ENCODE assay signal across 8 cellular contexts in genomic region chr12:131894981-131895639, GRCh38. TPM values are rescaled to one million over a fixed set of nuclear protein-coding genes. Genes with fewer than 3 reads are reported as not detected.
A peak's percentile ranks its signal among the peaks of the same experiment; 100 is the strongest.
DNase-seq lines count a peak whose midpoint lies in the region; ATAC-seq and TF ChIP-seq lines count a peak whose summit lies in the region.

No MANE protein-coding gene starts in this region.

- TF ChIP-seq CTCF in AG04449 (IDR thresholded peaks at IDR 0.05; ENCODE audit: insufficient read depth, low read length, missing control alignments), result no peak
- TF ChIP-seq CTCF in WTC11 (IDR thresholded peaks at IDR 0.05), result no peak
- TF ChIP-seq CTCF in fibroblast of villous mesenchyme (IDR thresholded peaks at IDR 0.05; ENCODE audit: insufficient read depth, low read depth, low read length), result no peak

- peak overlapping the region; percentile 71 for H3K4me3 Mint-ChIP-seq in WTC11

- H3K36me3 ChIP-seq in trophoblast cell (ENCODE audit: control insufficient read depth in 1 of 2, insufficient read depth in 2 of 2, low read length in 2 of 2), result peaks cover 15 to 18% of the 10 kb centered on the region in 2 experiments

- POLR2A ChIA-PET in AG04449 (lab: Yijun Ruan, JAX), result interaction anchor here (1.0 kb wide), 1 partner anchor 9 kb away, joined by 4 read pairs; no protein-coding TSS in a partner anchor
- POLR2A ChIA-PET in WTC11 (lab: Charles Lee), result no interaction called here

- no peak overlapping the region for H3K27ac ChIP-seq in trophoblast cell (ENCODE audit: low read depth, low read length)

- no peak overlapping the region for H3K23ac ChIP-seq in trophoblast cell (ENCODE audit: low read length)

- CTCF ChIA-PET in AG04449 (lab: Yijun Ruan, JAX) (no interaction called here), WTC11 (lab: Charles Lee) (no interaction called here)

- peak overlapping the region; percentile 65 for H3K4ac ChIP-seq in trophoblast cell (ENCODE audit: low read depth, low read length)

- H3K9me3 Mint-ChIP-seq in WTC11, result no peaks in the 10 kb centered on the region

- no peaks in the 10 kb centered on the region for H3K9me3 ChIP-seq in trophoblast cell (ENCODE audit: insufficient read depth, low read depth, low read length)

- H3K4me2 ChIP-seq in trophoblast cell (ENCODE audit: low read length), result peak overlapping the region; percentile 77

- H2AFZ ChIP-seq in trophoblast cell (ENCODE audit: insufficient read depth, low read length, poor library complexity), result no peak overlapping the region

- peak overlapping the region; percentile 52 for H4K91ac ChIP-seq in trophoblast cell (ENCODE audit: low read depth, low read length)

- peaks cover 23% of the 10 kb centered on the region for H3K79me2 ChIP-seq in trophoblast cell (ENCODE audit: control insufficient read depth, insufficient read depth, low read length, poor library complexity)

- no peak overlapping the region for H4K8ac ChIP-seq in trophoblast cell (ENCODE audit: low read depth, low read length)

- H3K27me3 ChIP-seq in trophoblast cell (ENCODE audit: insufficient read depth, low read length), result no peaks in the 10 kb centered on the region

- DNase-seq in AG04449 (ENCODE audit: low read depth, low spot score) (no peak), WTC11 (ENCODE audit: low spot score) (no peak), fibroblast of villous mesenchyme (ENCODE audit: low read depth) (no peak), trophoblast cell (no peak), cortex of kidney (lab: John Stamatoyannopoulos, UW) (no peak), pons (ENCODE audit: low spot score) (no peak), HCEC 1CT (no peak)

- peak overlapping the region; percentile 6 for H3K14ac ChIP-seq in trophoblast cell (ENCODE audit: low read length)

- H3K4me3 ChIP-seq in AG04449 (ENCODE audit: low read depth, low read length) (peak overlapping the region; percentile 68), fibroblast of villous mesenchyme (ENCODE audit: low read depth, low read length) (peak overlapping the region; percentile 73), trophoblast cell (ENCODE audit: low read depth, low read length) (peak overlapping the region; percentile 79)

- no peak overlapping the region for H4K12ac ChIP-seq in trophoblast cell (ENCODE audit: low read depth, low read length)

- no CpG with 5 or more reads among the region's 54 CpGs for WGBS in trophoblast cell (ENCODE audit: extremely low coverage, insufficient coverage, insufficient read length)

- no peaks in the 10 kb centered on the region for H3K36me3 Mint-ChIP-seq in WTC11

- ATAC-seq in GM21723 (IDR thresholded peaks at IDR 0.05; ENCODE audit: unreplicated experiment), result peak; percentile 4
- ATAC-seq in WTC11, result no peak

- H3K4me1 ChIP-seq in trophoblast cell (ENCODE audit: control insufficient read depth in 1 of 2, insufficient read depth in 2 of 2, low read length in 2 of 2), result peaks cover 11 to 17% of the 10 kb centered on the region in 2 experiments

- no peak overlapping the region for H2AK5ac ChIP-seq in trophoblast cell (ENCODE audit: low read length)

- no peaks in the 10 kb centered on the region; the same call in 1 of the 2 replicates for H3K27me3 Mint-ChIP-seq in WTC11 (ENCODE audit: low read depth)

- peak overlapping the region; percentile 84 for H3K9ac ChIP-seq in trophoblast cell (ENCODE audit: low read length)

- H3K18ac ChIP-seq in trophoblast cell (ENCODE audit: low read length), result peak overlapping the region; percentile 69

- no peak overlapping the region for H2BK12ac ChIP-seq in trophoblast cell (ENCODE audit: low read length)

- peak overlapping the region; percentile 47 for H2BK5ac ChIP-seq in trophoblast cell (ENCODE audit: low read depth, low read length, poor library complexity)

- H3K79me1 ChIP-seq in trophoblast cell (ENCODE audit: low read length), result peaks cover 15% of the 10 kb centered on the region

- H3K27ac Mint-ChIP-seq in WTC11, result peak overlapping the region; percentile 84

- peak overlapping the region; percentile 61 for H2BK120ac ChIP-seq in trophoblast cell (ENCODE audit: insufficient read depth, low read length, poor library complexity)

- peaks cover 8% of the 10 kb centered on the region; the same call in 1 of the 2 replicates for H3K4me1 Mint-ChIP-seq in WTC11

TF ChIP-seq in WTC11, 78 proteins besides CTCF, POLR2A, EP300 and RAD21:
- TF ChIP-seq PRDM15 (CRISPR knock-in tag; IDR thresholded peaks at IDR 0.05) (peak; percentile 89), ZNF423 (CRISPR knock-in tag; IDR thresholded peaks at IDR 0.05) (no peak), TCF7 (CRISPR knock-in tag; IDR thresholded peaks at IDR 0.05; ENCODE audit: low read depth) (no peak), E2F5 (CRISPR knock-in tag; IDR thresholded peaks at IDR 0.05) (no peak)

RNA-seq across cellular contexts. Expression of gene ULK1, which starts 0.7 kb away (rescaled TPM):
- total RNA-seq in WTC11 (2021), result 55.5 to 67.8 TPM (median 62.5 TPM) in 3 replicates
- total RNA-seq in fibroblast of villous mesenchyme, result 9.3 and 11.7 TPM in 2 replicates
- 74.0 and 74.9 TPM in 2 replicates for polyA plus RNA-seq in trophoblast cell (2013)

RNA-seq across cellular contexts. Expression of gene PUS1, which starts 34.0 kb away (rescaled TPM):
- 76.2 to 97.4 TPM (median 85.2 TPM) in 3 replicates for total RNA-seq in WTC11 (2021)
- 10.0 and 13.0 TPM in 2 replicates for total RNA-seq in fibroblast of villous mesenchyme
- polyA plus RNA-seq in trophoblast cell (2013), result 33.0 and 33.3 TPM in 2 replicates

RNA-seq across cellular contexts. Expression of gene EP400, which starts 54.6 kb away (rescaled TPM):
- total RNA-seq in WTC11 (2021), result 73.0 to 76.7 TPM (median 75.8 TPM) in 3 replicates
- total RNA-seq in fibroblast of villous mesenchyme, result 13.0 and 13.2 TPM in 2 replicates
- polyA plus RNA-seq in trophoblast cell (2013), result 25.4 and 26.9 TPM in 2 replicates
